In the genomic region with DNA sequence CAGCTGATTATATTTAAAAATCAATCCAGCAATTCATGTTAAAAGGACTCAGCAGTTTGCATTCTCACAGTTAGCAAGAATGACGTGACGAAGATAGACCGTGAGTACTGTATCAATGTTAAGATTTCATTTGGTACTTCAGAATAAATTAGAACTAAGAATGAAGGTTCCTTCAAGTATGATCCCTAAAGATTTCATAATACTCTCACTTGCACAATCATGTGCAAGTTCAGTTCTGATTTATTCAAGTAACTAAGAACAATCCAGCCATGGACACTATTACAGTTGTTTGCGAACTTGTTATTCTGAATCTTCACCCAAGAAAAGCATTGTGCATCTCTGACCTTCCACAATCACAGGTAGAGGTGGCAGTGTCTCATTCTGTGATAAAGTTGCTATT, we compare ENCODE assay signal across 24 cellular contexts. TPM values are rescaled to one million over a fixed set of nuclear protein-coding genes. Genes with fewer than 3 reads are reported as not detected.
A peak's percentile ranks its signal among the peaks of the same experiment; 100 is the strongest.
DNase-seq lines count a peak whose midpoint lies in the region; ATAC-seq and TF ChIP-seq lines count a peak whose summit lies in the region.
"Had no signal": no experiment of that assay in that cellular context is flagged by ENCODE, and none has a peak within 500 bp of the region (broad histone marks: within the 10 kb centered on the region; RNA-seq: fewer than 3 reads in every experiment).

No MANE protein-coding gene starts in this region.

- H3K4me3 ChIP-seq in cardiac muscle cell: no peak overlapping the region
- H3K4me3 ChIP-seq in body of pancreas: no peak overlapping the region
- no peak overlapping the region for H3K4me3 ChIP-seq in left lung
- no peak overlapping the region for H3K4me3 ChIP-seq in transverse colon
- H3K4me3 ChIP-seq: prostate gland had no signal

- TF ChIP-seq CTCF in cardiac muscle cell (IDR thresholded peaks at IDR 0.05; ENCODE audit: low read depth, low read length): no peak
- TF ChIP-seq CTCF in body of pancreas (IDR thresholded peaks at IDR 0.05): no peak
- TF ChIP-seq CTCF in left lung (IDR thresholded peaks at IDR 0.05): no peak
- no peak for TF ChIP-seq CTCF in transverse colon (IDR thresholded peaks at IDR 0.05)

- no peak for TF ChIP-seq EP300 in transverse colon (IDR thresholded peaks at IDR 0.05; ENCODE audit: low read depth)

- in situ Hi-C loops in transverse colon (cut with MboI; ENCODE audit: low pct_ligation_motif_present in 1 of 4, low pct_unique_long_range_greater_than_20kb in 1 of 4, low sequenced_read_pairs in 3 of 4): no loop called here

- TF ChIP-seq POLR2A in body of pancreas (IDR thresholded peaks at IDR 0.05) (no peak), transverse colon (IDR thresholded peaks at IDR 0.05) (no peak)

- no peak for ATAC-seq in left cardiac atrium
- peak; percentile 25 for ATAC-seq in body of pancreas
- ATAC-seq in left lung: peak; percentile 34
- no peak for ATAC-seq in GM19395 (IDR thresholded peaks at IDR 0.05; ENCODE audit: unreplicated experiment)

- H3K36me3 ChIP-seq in cardiac muscle cell: no peaks in the 10 kb centered on the region
- no peaks in the 10 kb centered on the region for H3K36me3 ChIP-seq in body of pancreas (replicated peaks in 1 of 2; ENCODE audit: insufficient read depth in 1 of 2, low read depth in 2 of 2)
- no peaks in the 10 kb centered on the region for H3K36me3 ChIP-seq in left lung
- no peaks in the 10 kb centered on the region for H3K36me3 ChIP-seq in transverse colon
- H3K36me3 ChIP-seq: prostate gland had no signal

- H3K27me3 ChIP-seq in cardiac muscle cell (no peaks in the 10 kb centered on the region), body of pancreas (no peaks in the 10 kb centered on the region), left lung (no peaks in the 10 kb centered on the region), transverse colon (no peaks in the 10 kb centered on the region)

- peak overlapping the region; percentile 66 for H3K27ac ChIP-seq in cardiac muscle cell
- no peak overlapping the region for H3K27ac ChIP-seq in body of pancreas
- H3K27ac ChIP-seq in left lung: peak overlapping the region in 1 of 2 donors; percentile 5
- H3K27ac ChIP-seq in transverse colon: peak overlapping the region in 3 of 4 donors; percentile 10 to 63 (median 20)
- H3K27ac ChIP-seq: prostate gland had no signal

- intact Hi-C loops in left cardiac atrium (cut with DNase I) (no loop called here), body of pancreas (cut with DNase I) (no loop called here), left lung (cut with DNase I) (no loop called here), transverse colon (cut with DNase I; ENCODE audit: low total_unique reads) (loop anchor here (2.0 to 10.0 kb wide), 2 partner anchors 49 to 113 kb away; no protein-coding TSS in a partner anchor)

- H3K4me1 ChIP-seq in cardiac muscle cell (ENCODE audit: low read depth) (peaks cover 27% of the 10 kb centered on the region), body of pancreas (peaks cover 39% of the 10 kb centered on the region), left lung (peaks cover 17 to 95% of the 10 kb centered on the region in 2 donors), transverse colon (peaks cover 0 to 69% (median 29%) of the 10 kb centered on the region in 4 donors)

- DNase-seq in cardiac muscle cell (ENCODE audit: low read depth in 1 of 2, low spot score in 1 of 2) (peak in 1 of 2 donors; percentile 64), left cardiac atrium (no peak), body of pancreas (no peak), left lung (no peak), transverse colon (no peak), H4 (ENCODE audit: low spot score) (no peak), NCI-H2196 treated with DMSO at 0.1 percent for 48 hours (lab: John Stamatoyannopoulos, UW; ENCODE audit: unreplicated experiment) (no peak)
- DNase-seq: activated CD4-positive, alpha-beta T cell treated with anti-CD3 and anti-CD28 coated beads, Interleukin-2, amount 10 ng/mL, durations not matched to agents 24 days and 14 days; activated gamma-delta T cell treated with Interleukin-2 at 50 U/mL for 16 hours; activated T-cell treated with anti-CD3 and anti-CD28 coated beads for 4 hours; amygdala; CD4-positive, alpha-beta memory T cell; cerebellar nuclear complex; DMS79 treated with DMSO at 0.1 percent for 48 hours; effector memory CD4-positive, alpha-beta T cell; kidney glomerular epithelial cell; NCI-H1048; NCI-H2029 treated with DMSO at 0.1 percent for 48 hours; nephron progenitor cell; NK-92 treated with Interleukin-12 subunit alpha and Interleukin-12 subunit beta, amount 100 ng/mL, for 24 hours; stimulated activated CD4-positive, alpha-beta T cell treated with anti-CD3 and anti-CD28 coated beads, Interleukin-4, amount 100 ng/mL, for 4 hours; SW 1271 had no signal

- WGBS in body of pancreas, 2 donors: 64 to 69% methylated on average over 4 of the region's 4 CpGs
- WGBS in transverse colon (ENCODE audit: low coverage in 1 of 2), 2 donors: 88% methylated on average over 3 to 4 of the region's 4 CpGs

- no peaks in the 10 kb centered on the region for H3K9me3 ChIP-seq in cardiac muscle cell (ENCODE audit: low read depth)
- H3K9me3 ChIP-seq in body of pancreas: no peaks in the 10 kb centered on the region
- no peaks in the 10 kb centered on the region for H3K9me3 ChIP-seq in left lung
- no peaks in the 10 kb centered on the region for H3K9me3 ChIP-seq in transverse colon
- H3K9me3 ChIP-seq: prostate gland had no signal

RNA-seq across cellular contexts. Expression of a gene that starts 7.7 kb away (rescaled TPM):
- total RNA-seq in cardiac muscle cell (89.8 and 127 TPM in 2 replicates), left cardiac atrium (100 to 1,000 TPM; 110 to 180 TPM), body of pancreas (10 to 100 TPM; 44.9 to 91.0 TPM), left lung (100 to 1,000 TPM; 103 to 109 TPM), transverse colon (10 to 100 TPM; 12.7 to 70.5 (median 42.8) TPM)
- 157 and 204 TPM in 2 replicates for polyA plus RNA-seq in cardiac muscle cell
- 144 and 209 TPM in 2 replicates for total RNA-seq in H4 (2014; rRNA removed; shearing (Covaris generic))

Comparison
In these comparisons a context has a peak if more than half of its experiments do, and no peak if none do; other contexts are left out.
1. H3K27ac ChIP-seq: peak in cardiac muscle cell (single experiment) and transverse colon (3 of 4); none in body of pancreas (0 of 4).
2. ATAC-seq: peak in body of pancreas (single experiment) and left lung (single experiment); none in left cardiac atrium (0 of 2) and GM19395 (single experiment).